In genomic region chr5:131262953-131263541, GRCh38 we compare ENCODE assay signal across 8 cellular contexts. TPM values are rescaled to one million over a fixed set of nuclear protein-coding genes. Genes with fewer than 3 reads are reported as not detected.
DNase-seq lines count a peak whose midpoint lies in the region; ATAC-seq and TF ChIP-seq lines count a peak whose summit lies in the region.

No MANE protein-coding gene starts in this region.

- peak overlapping the region; percentile 92 for H3K4me3 Mint-ChIP-seq in endothelial cell (ENCODE audit: unreplicated experiment)

- peak overlapping the region; percentile 89 for H3K4me3 ChIP-seq in RWPE2 (ENCODE audit: severe bottlenecking)
- H3K4me3 ChIP-seq in neuron (ENCODE audit: low read length), result peak overlapping the region; percentile 62

- DNase-seq in RWPE2 (ENCODE audit: low spot score), result no peak
- no peak for DNase-seq in endothelial cell (ENCODE audit: low spot score)
- DNase-seq in GM03348 (ENCODE audit: low spot score), result no peak
- no peak for DNase-seq in NCI-H1048 (lab: John Stamatoyannopoulos, UW)

- H3K27ac Mint-ChIP-seq in endothelial cell (ENCODE audit: unreplicated experiment), result peak overlapping the region; percentile 55

- H3K9me3 ChIP-seq in RWPE2 (ENCODE audit: severe bottlenecking) (no peaks in the 10 kb centered on the region), neuron (ENCODE audit: low read length) (no peaks in the 10 kb centered on the region)

- ATAC-seq in GM18498 (IDR thresholded peaks at IDR 0.05; ENCODE audit: unreplicated experiment), result peak; percentile 16
- ATAC-seq in HG02973 (IDR thresholded peaks at IDR 0.05; ENCODE audit: unreplicated experiment), result peak; percentile 15
- peak; percentile 1; the same call in 1 of the 3 replicates for ATAC-seq in RWPE2 (ENCODE audit: low read depth)

- TF ChIP-seq CTCF in 22Rv1 (IDR thresholded peaks at IDR 0.05), result no peak
- TF ChIP-seq CTCF in RWPE2 (IDR thresholded peaks at IDR 0.05; ENCODE audit: poor library complexity, severe bottlenecking), result no peak
- no peak for TF ChIP-seq CTCF in endothelial cell (IDR thresholded peaks at IDR 0.05; ENCODE audit: unreplicated experiment)

- peaks cover 2% of the 10 kb centered on the region for H3K27me3 Mint-ChIP-seq in endothelial cell (ENCODE audit: unreplicated experiment)

- H3K9me3 Mint-ChIP-seq in endothelial cell (ENCODE audit: unreplicated experiment), result no peaks in the 10 kb centered on the region

- H3K36me3 Mint-ChIP-seq in endothelial cell (ENCODE audit: low read depth, unreplicated experiment), result peaks cover 5% of the 10 kb centered on the region

- peaks cover 42% of the 10 kb centered on the region for H3K4me1 ChIP-seq in RWPE2 (ENCODE audit: insufficient read depth, poor library complexity, severe bottlenecking)
- peaks cover 8% of the 10 kb centered on the region for H3K4me1 ChIP-seq in neuron (ENCODE audit: insufficient read depth, low read length)

- peak overlapping the region; percentile 70 for H3K27ac ChIP-seq in 22Rv1
- H3K27ac ChIP-seq in RWPE2 (ENCODE audit: poor library complexity, severe bottlenecking), result peak overlapping the region; percentile 71

- peaks cover 15% of the 10 kb centered on the region for H3K4me1 Mint-ChIP-seq in endothelial cell (ENCODE audit: unreplicated experiment)

- H3K36me3 ChIP-seq in RWPE2 (ENCODE audit: low read depth) (no peaks in the 10 kb centered on the region), neuron (ENCODE audit: insufficient read depth, low read length) (no peaks in the 10 kb centered on the region)

- H2AFZ ChIP-seq in neuron (ENCODE audit: low read depth, low read length), result peak overlapping the region; percentile 72

- H3K27me3 ChIP-seq in RWPE2 (ENCODE audit: insufficient read depth, poor library complexity, severe bottlenecking) (no peaks in the 10 kb centered on the region), neuron (ENCODE audit: insufficient read depth, low read length) (no peaks in the 10 kb centered on the region)

RNA-seq across cellular contexts. Expression of gene CDC42SE2, which starts 0.8 kb away (rescaled TPM):
- total RNA-seq in endothelial cell (ENCODE audit: unreplicated experiment), result 22.2 TPM
